8 cellular contexts compared by ENCODE assay signal in the genomic region with DNA sequence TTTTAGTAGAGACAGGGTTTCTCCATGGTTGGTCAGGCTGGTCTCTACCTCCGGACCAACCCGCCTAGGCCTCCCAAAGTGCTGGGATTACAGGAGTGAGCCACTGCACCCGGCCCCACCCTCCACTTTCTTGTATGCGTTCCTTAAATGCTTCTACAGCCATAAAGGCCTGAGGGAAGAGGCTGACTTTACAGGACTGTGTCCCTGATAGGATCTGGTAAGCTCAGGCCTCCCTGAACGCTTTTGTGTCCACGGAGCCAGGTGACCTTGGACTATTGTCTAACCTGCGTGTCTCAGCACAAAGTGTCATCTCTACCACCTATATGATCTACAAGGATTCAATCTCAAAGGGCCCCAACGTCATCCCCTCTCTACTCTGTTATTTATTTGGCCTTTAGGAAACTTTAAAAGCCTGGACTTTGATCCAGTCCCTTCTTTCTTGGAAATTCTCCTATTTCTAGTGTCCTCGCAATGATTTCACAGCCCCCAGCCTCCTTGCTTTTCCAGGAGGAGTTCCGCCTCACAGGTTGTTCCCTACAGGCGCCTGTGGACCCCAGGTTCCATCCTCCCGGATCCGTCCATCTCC. TPM values are rescaled to one million over a fixed set of nuclear protein-coding genes. Genes with fewer than 3 reads are reported as not detected.
DNase-seq lines count a peak whose midpoint lies in the region; ATAC-seq and TF ChIP-seq lines count a peak whose summit lies in the region.

No MANE protein-coding gene starts in this region.

- H3K36me3 ChIP-seq in H7 (replicated peaks; ENCODE audit: control insufficient read depth, insufficient read depth, low read length) (peaks cover 7% of the 10 kb centered on the region), WERI-Rb-1 (peaks cover 25% of the 10 kb centered on the region), heart left ventricle (peaks cover 0 to 33% (median 23%) of the 10 kb centered on the region in 9 donors), gastrocnemius medialis (peaks cover 0 to 13% of the 10 kb centered on the region in 2 donors)

- H3K4me3 ChIP-seq in H7 (ENCODE audit: insufficient read depth, low read depth, low read length) (peak overlapping the region; percentile 82), WERI-Rb-1 (ENCODE audit: low read depth, low read length) (peak overlapping the region; percentile 93), heart left ventricle (peak overlapping the region; percentile 52 to 93 (median 82)), gastrocnemius medialis (peak overlapping the region; percentile 66 to 89 (median 75))

- ATAC-seq in heart left ventricle (peak in 2 of 4 donors; percentile 17 to 21), gastrocnemius medialis (peak in 1 of 2 donors; percentile 29), GM18505 (IDR thresholded peaks at IDR 0.05; ENCODE audit: unreplicated experiment) (no peak), GM21423 (IDR thresholded peaks at IDR 0.05; ENCODE audit: unreplicated experiment) (no peak)

- peaks cover 0 to 31% (median 9%) of the 10 kb centered on the region in 12 donors for H3K4me1 ChIP-seq in heart left ventricle
- H3K4me1 ChIP-seq in gastrocnemius medialis = peaks cover 20% of the 10 kb centered on the region in 2 donors

- H3K9me3 ChIP-seq in WERI-Rb-1 (ENCODE audit: severe bottlenecking) (no peaks in the 10 kb centered on the region), heart left ventricle (no peaks in the 10 kb centered on the region), gastrocnemius medialis (no peaks in the 10 kb centered on the region)

- TF ChIP-seq POLR2A in heart left ventricle (IDR thresholded peaks at IDR 0.05) = no peak
- no peak for TF ChIP-seq POLR2A in gastrocnemius medialis (IDR thresholded peaks at IDR 0.05)
- no peak for TF ChIP-seq POLR2A in GM18505 (IDR thresholded peaks at IDR 0.05; ENCODE audit: borderline replicate concordance, extremely low read depth, insufficient read depth, insufficient read length)

- in situ Hi-C loops in gastrocnemius medialis (cut with MboI; ENCODE audit: low sequenced_read_pairs in 4 of 4) = no loop called here

- H3K27ac ChIP-seq in WERI-Rb-1 = peak overlapping the region; percentile 61
- peak overlapping the region in 11 of 12 donors; percentile 72 to 92 (median 78) for H3K27ac ChIP-seq in heart left ventricle
- peak overlapping the region; percentile 75 to 90 (median 84) for H3K27ac ChIP-seq in gastrocnemius medialis

- intact Hi-C loops in heart left ventricle (cut with DNase I) = no loop called here
- intact Hi-C loops in gastrocnemius medialis (cut with DNase I; ENCODE audit: low total_unique reads) = loop anchor here (1.0 to 5.0 kb wide), 2 partner anchors 10 to 67 kb away; partner anchors contain the start of gene ZNF776

- 20 to 28% (median 22%) methylated on average over 13 of the region's 13 CpGs for WGBS in heart left ventricle, 4 donors

- TF ChIP-seq CTCF in WERI-Rb-1 (IDR thresholded peaks at IDR 0.05; ENCODE audit: low read depth, low read length) (no peak), heart left ventricle (IDR thresholded peaks at IDR 0.05) (no peak), gastrocnemius medialis (IDR thresholded peaks at IDR 0.05 in 4 of 5, conservative IDR thresholded peaks at IDR 0.05 in 1 of 5) (no peak)

- DNase-seq in H7 (no peak), WERI-Rb-1 (no peak), heart left ventricle (no peak), gastrocnemius medialis (no peak), NCI-H226 (no peak), hippocampal formation (lab: John Stamatoyannopoulos, UW) (no peak)

- H3K27me3 ChIP-seq in H7 (ENCODE audit: control insufficient read depth, insufficient read depth, low read length) (no peaks in the 10 kb centered on the region), WERI-Rb-1 (ENCODE audit: insufficient read depth, low read depth, severe bottlenecking) (no peaks in the 10 kb centered on the region), heart left ventricle (no peaks in the 10 kb centered on the region), gastrocnemius medialis (no peaks in the 10 kb centered on the region)

RNA-seq across cellular contexts. Expression of gene ZNF552, which starts 0.7 kb away (rescaled TPM):
- total RNA-seq in H7 (2014; rRNA removed; shearing (Covaris generic)) = 6.6 and 9.3 TPM in 2 replicates
- 1 to 10 TPM; 2.6 to 5.2 (median 3.9) TPM for total RNA-seq in heart left ventricle
- polyA plus RNA-seq in heart left ventricle = 1 to 10 TPM; 1.7 to 3.4 TPM
- total RNA-seq in gastrocnemius medialis = 1 to 10 TPM; 1.2 to 2.3 (median 1.8) TPM

RNA-seq across cellular contexts. Expression of gene ZNF587B, which starts 16.1 kb away (rescaled TPM):
- 24.4 and 27.9 TPM in 2 replicates for total RNA-seq in H7 (2014; rRNA removed; shearing (Covaris generic))
- total RNA-seq in heart left ventricle (1 to 10 TPM; 4.6 to 9.2 (median 6.5) TPM), gastrocnemius medialis (1 to 10 TPM; 2.1 to 9.6 (median 6.3) TPM)
- 1 to 10 TPM; 2.9 to 5.9 TPM for polyA plus RNA-seq in heart left ventricle

RNA-seq across cellular contexts. Expression of gene ZNF587, which starts 35.6 kb away (rescaled TPM):
- 19.0 and 19.7 TPM in 2 replicates for total RNA-seq in H7 (2014; rRNA removed; shearing (Covaris generic))
- 10 to 100 TPM in 7 of 9 donors, 1 to 10 TPM in 2; 9.4 to 25.4 (median 15.0) TPM for total RNA-seq in heart left ventricle
- 10 to 100 TPM in 1 of 2 donors, 1 to 10 TPM in 1; 8.9 to 23.3 TPM for polyA plus RNA-seq in heart left ventricle
- 1 to 10 TPM; 4.5 to 9.0 (median 5.5) TPM for total RNA-seq in gastrocnemius medialis

RNA-seq across cellular contexts. Expression of gene ZNF586, which starts 44.5 kb away (rescaled TPM):
- total RNA-seq in H7 (2014; rRNA removed; shearing (Covaris generic)) = 13.4 and 15.4 TPM in 2 replicates
- total RNA-seq in heart left ventricle (10 to 100 TPM in 7 of 9 donors, 1 to 10 TPM in 2; 6.7 to 13.3 (median 11.9) TPM), gastrocnemius medialis (10 to 100 TPM in 1 of 4 donors, 1 to 10 TPM in 3; 7.6 to 13.3 (median 9.2) TPM)
- 1 to 10 TPM; 8.5 to 9.2 TPM for polyA plus RNA-seq in heart left ventricle
